ENCODE assay signal across 9 cellular contexts in genomic region chr11:5625281-5625680, GRCh38. TPM values are rescaled to one million over a fixed set of nuclear protein-coding genes. Genes with fewer than 3 reads are reported as not detected.
A peak's percentile ranks its signal among the peaks of the same experiment; 100 is the strongest.
DNase-seq lines count a peak whose midpoint lies in the region; ATAC-seq, FAIRE-seq and TF ChIP-seq lines count a peak whose summit lies in the region.
"Had no signal": no experiment of that assay in that cellular context is flagged by ENCODE, and none has a peak within 500 bp of the region (broad histone marks: within the 10 kb centered on the region; RNA-seq: fewer than 3 reads in every experiment).

No MANE protein-coding gene starts in this region.

- POLR2A ChIA-PET in activated CD4-positive, alpha-beta T cell treated with anti-CD3 and anti-CD28 coated beads, Interleukin-2, amount 10 ng/mL, durations not matched to agents 7 days and 5 days (lab: Charles Lee) = no interaction called here
- POLR2A ChIA-PET in HepG2 (lab: Yijun Ruan, JAX) = no interaction called here

- in situ Hi-C loops in HepG2 (cut with HindIII; ENCODE audit: extremely low pct_ligation_motif_present, low pct_unique_long_range_greater_than_20kb) = no loop called here

- H3K9me3 ChIP-seq in ascending aorta (no peaks in the 10 kb centered on the region), HepG2 (ENCODE audit: low read length) (no peaks in the 10 kb centered on the region), thyroid gland (no peaks in the 10 kb centered on the region)

- H3K27me3 Mint-ChIP-seq in activated CD4-positive, alpha-beta T cell treated with anti-CD3 and anti-CD28 coated beads, Interleukin-2, amount 10 ng/mL, durations not matched to agents 7 days and 5 days = no peaks in the 10 kb centered on the region

- peak overlapping the region in 1 of 2 donors; percentile 50 for H3K27ac ChIP-seq in ascending aorta
- no peak overlapping the region for H3K27ac ChIP-seq in HepG2 (ENCODE audit: extremely low read length, insufficient read depth, low read length)
- peak overlapping the region; percentile 6 to 50 (median 37) for H3K27ac ChIP-seq in thyroid gland
- H3K27ac ChIP-seq: C4-2B had no signal

- peaks cover 0 to 24% of the 10 kb centered on the region in 2 donors for H3K4me1 ChIP-seq in ascending aorta
- H3K4me1 ChIP-seq in HepG2 (ENCODE audit: insufficient read depth, low read length) = peaks cover 14% of the 10 kb centered on the region
- peaks cover 20 to 32% of the 10 kb centered on the region in 2 donors for H3K4me1 ChIP-seq in thyroid gland

- WGBS in HepG2 (ENCODE audit: low lambda C conversion rate) = 43% methylated on average over 4 of the region's 4 CpGs
- WGBS in thyroid gland, 2 donors = 20 to 33% methylated on average over 4 of the region's 4 CpGs

- intact Hi-C loops in ascending aorta (cut with DNase I) (loop anchor here (2.0 kb wide), 1 partner anchor 24 kb away; no protein-coding TSS in a partner anchor), HepG2 (cut with micrococcal nuclease; ENCODE audit: unreplicated experiment) (no loop called here), thyroid gland (cut with DNase I) (no loop called here)

- CTCF ChIA-PET in activated CD4-positive, alpha-beta T cell treated with anti-CD3 and anti-CD28 coated beads, Interleukin-2, amount 10 ng/mL, durations not matched to agents 7 days and 5 days (lab: Charles Lee) = interaction anchor here (1.0 to 1.7 kb wide), 3 partner anchors 8 to 64 kb away, joined by 3 to 5 read pairs (median 3); partner anchors contain the start of gene TRIM22
- CTCF ChIA-PET in HepG2 (lab: Yijun Ruan, JAX; ENCODE audit: low intra/inter-chr PET ratio, low total read pairs) = no interaction called here

- no peak for FAIRE-seq in HepG2 (lab: Jason Lieb, UNC)

- no peaks in the 10 kb centered on the region for H4K20me1 ChIP-seq in HepG2 (ENCODE audit: insufficient read depth, low read length)

- BruUV-seq in HepG2 (replicated peaks; lab: Mats Ljungman, UMichigan) = no TSS peak

- H3K79me2 ChIP-seq in HepG2 (ENCODE audit: insufficient read depth, low read length) = no peaks in the 10 kb centered on the region

- H3K4me1 Mint-ChIP-seq in activated CD4-positive, alpha-beta T cell treated with anti-CD3 and anti-CD28 coated beads, Interleukin-2, amount 10 ng/mL, durations not matched to agents 7 days and 5 days = peaks cover 50% of the 10 kb centered on the region

- H2AFZ ChIP-seq in HepG2 (ENCODE audit: low read length) = no peak overlapping the region

- H3K9me3 Mint-ChIP-seq in activated CD4-positive, alpha-beta T cell treated with anti-CD3 and anti-CD28 coated beads, Interleukin-2, amount 10 ng/mL, durations not matched to agents 7 days and 5 days = peaks cover 7% of the 10 kb centered on the region

- H3K9ac ChIP-seq in HepG2 (ENCODE audit: insufficient read depth, low read depth, low read length) = no peak overlapping the region

- TF ChIP-seq EP300 in HepG2 (IDR thresholded peaks at IDR 0.05; ENCODE audit: low read depth in 2 of 2, low read length in 2 of 2) = no peak
- no peak for TF ChIP-seq EP300 in HepG2 (CRISPR knock-in tag; IDR thresholded peaks at IDR 0.05; ENCODE audit: borderline replicate concordance)

- ATAC-seq in HepG2 (no peak), left lobe of liver (no peak), GM18909 (IDR thresholded peaks at IDR 0.05; ENCODE audit: poor library complexity, unreplicated experiment) (no peak)

- H3K36me3 ChIP-seq in ascending aorta (no peaks in the 10 kb centered on the region), HepG2 (replicated peaks in 1 of 2; ENCODE audit: control insufficient read depth in 1 of 2, insufficient read depth in 2 of 2, low read length in 2 of 2) (no peaks in the 10 kb centered on the region), thyroid gland (no peaks in the 10 kb centered on the region)

- TF ChIP-seq CTCF in ascending aorta (IDR thresholded peaks at IDR 0.05) = no peak
- TF ChIP-seq CTCF in HepG2 (CRISPR knock-in tag; IDR thresholded peaks at IDR 0.05) = no peak
- no peak for TF ChIP-seq CTCF in thyroid gland (IDR thresholded peaks at IDR 0.05)

- TF ChIP-seq RAD21 in HepG2 (CRISPR knock-in tag; IDR thresholded peaks at IDR 0.05) = no peak

- H3K36me3 Mint-ChIP-seq in activated CD4-positive, alpha-beta T cell treated with anti-CD3 and anti-CD28 coated beads, Interleukin-2, amount 10 ng/mL, durations not matched to agents 7 days and 5 days (ENCODE audit: low read depth) = peaks cover 31% of the 10 kb centered on the region

- peak overlapping the region; percentile 96 for H3K4me3 Mint-ChIP-seq in activated CD4-positive, alpha-beta T cell treated with anti-CD3 and anti-CD28 coated beads, Interleukin-2, amount 10 ng/mL, durations not matched to agents 7 days and 5 days

- H3K27me3 ChIP-seq in ascending aorta (no peaks in the 10 kb centered on the region), HepG2 (ENCODE audit: control insufficient read depth in 1 of 2, insufficient read depth in 2 of 2, low read length in 2 of 2) (0 out of 5 replicates have a peak, but pooled peaks cover 0 to 5% of the 10 kb centered on the region in 2 experiments), thyroid gland (no peaks in the 10 kb centered on the region)

- H3K4me2 ChIP-seq in HepG2 (ENCODE audit: low read depth, low read length) = peak overlapping the region; percentile 48; the same call in 1 of the 2 replicates

- no peak for DNase-seq in activated CD4-positive, alpha-beta T cell treated with anti-CD3 and anti-CD28 coated beads, Interleukin-2, amount 10 ng/mL, durations not matched to agents 7 days and 5 days
- DNase-seq in activated CD4-positive, alpha-beta T cell treated with anti-CD3 and anti-CD28 coated beads, Interleukin-2, amount 50 U/mL, for 48 hours = no peak
- DNase-seq in ascending aorta (ENCODE audit: low spot score in 2 of 2) (no peak), HepG2 (ENCODE audit: low spot score) (no peak), thyroid gland (no peak), NCI-H1417 treated with DMSO at 0.1 percent for 48 hours (lab: John Stamatoyannopoulos, UW) (no peak), left lobe of liver (ENCODE audit: low spot score) (no peak)

- TF ChIP-seq POLR2A in HepG2 (IDR thresholded peaks at IDR 0.05; ENCODE audit: insufficient read depth in 1 of 2, low read depth in 2 of 2, low read length in 2 of 2) (no peak), thyroid gland (IDR thresholded peaks at IDR 0.05) (no peak)

- peak overlapping the region; percentile 62 to 68 for H3K4me3 ChIP-seq in ascending aorta
- no peak overlapping the region for H3K4me3 ChIP-seq in HepG2 (replicated peaks in 1 of 3; ENCODE audit: insufficient read depth in 1 of 3, low read depth in 2 of 3, low read length in 3 of 3)
- H3K4me3 ChIP-seq in thyroid gland (replicated peaks in 1 of 3) = peak overlapping the region in 2 of 3 donors; percentile 36 to 42

- H3K27ac Mint-ChIP-seq in activated CD4-positive, alpha-beta T cell treated with anti-CD3 and anti-CD28 coated beads, Interleukin-2, amount 10 ng/mL, durations not matched to agents 7 days and 5 days = peak overlapping the region; percentile 96

RNA-seq across cellular contexts. Expression of gene TRIM34, which starts 0.5 kb away (rescaled TPM):
- 10 to 100 TPM; 12.7 to 13.9 TPM for total RNA-seq in activated CD4-positive, alpha-beta T cell treated with anti-CD3 and anti-CD28 coated beads, Interleukin-2, amount 10 ng/mL, durations not matched to agents 7 days and 5 days
- total RNA-seq in ascending aorta (not detected), HepG2 (2016; rRNA removed; fragmentation: Illumina TruSeq; extraction: Trizol) (0.42 and 0.72 TPM in 2 replicates), thyroid gland (10 to 100 TPM in 1 of 4 donors, 1 to 10 TPM in 3; 7.0 to 11.1 (median 7.6) TPM), left lobe of liver (1.3 TPM)
- 0.09 TPM in 1 of 2 replicates, not detected in the other for total RNA-seq in HepG2 (2016; cell fraction: cytosol; rRNA removed; fragmentation: Illumina TruSeq; extraction: Trizol; ENCODE audit: low read depth)
- total RNA-seq in HepG2 (2016; cell fraction: insoluble cytoplasmic fraction; rRNA removed; fragmentation: Illumina TruSeq; extraction: Trizol) = 0.40 and 0.48 TPM in 2 replicates
- 0.10 and 0.40 TPM in 2 replicates for total RNA-seq in HepG2 (2016; cell fraction: membrane; rRNA removed; fragmentation: Illumina TruSeq; extraction: Trizol)
- 0.47 and 0.68 TPM in 2 replicates for total RNA-seq in HepG2 (2016; cell fraction: nucleus; rRNA removed; fragmentation: Illumina TruSeq; extraction: Trizol)
- 0.13 and 0.33 TPM in 2 replicates for polyA plus RNA-seq in HepG2 (2011; rRNA removed)
- polyA plus RNA-seq in HepG2 (2011; cell fraction: cytosol; rRNA removed) = 0.11 and 0.17 TPM in 2 replicates
- polyA plus RNA-seq in HepG2 (2011; cell fraction: nucleus; rRNA removed) = 0.35 and 0.83 TPM in 2 replicates
- polyA plus RNA-seq in HepG2 (2012) = 0.07 and 0.16 TPM in 2 replicates
- 0.12 TPM in 1 of 2 replicates, not detected in the other for polyA plus RNA-seq in HepG2 (2016; cell fraction: cytosol; fragmentation: Illumina TruSeq; extraction: Trizol; ENCODE audit: low read depth)
- 0.43 and 0.85 TPM in 2 replicates for polyA plus RNA-seq in HepG2 (2016; cell fraction: insoluble cytoplasmic fraction; fragmentation: Illumina TruSeq; extraction: Trizol; ENCODE audit: low read depth)
- 0.09 TPM in 1 of 2 replicates, not detected in the other for polyA plus RNA-seq in HepG2 (2016; cell fraction: membrane; fragmentation: Illumina TruSeq; extraction: Trizol; ENCODE audit: low read depth)
- 0.57 and 0.62 TPM in 2 replicates for polyA plus RNA-seq in HepG2 (2016; cell fraction: nucleus; fragmentation: Illumina TruSeq; extraction: Trizol; ENCODE audit: insufficient read depth, low read depth)
- polyA minus RNA-seq in HepG2 (2011; rRNA and poly(A)+ RNA removed; ENCODE audit: low replicate concordance) = 2.3 TPM in 1 of 2 replicates, not detected in the other
- not detected in 2 replicates for polyA minus RNA-seq in HepG2 (2011; cell fraction: cytosol; rRNA and poly(A)+ RNA removed)
- 0.26 and 0.62 TPM in 2 replicates for polyA minus RNA-seq in HepG2 (2011; cell fraction: nucleus; rRNA and poly(A)+ RNA removed)

RNA-seq across cellular contexts. Expression of gene TRIM6, which starts 28.8 kb away (rescaled TPM):
- under 1 TPM; 0.07 to 0.37 TPM for total RNA-seq in activated CD4-positive, alpha-beta T cell treated with anti-CD3 and anti-CD28 coated beads, Interleukin-2, amount 10 ng/mL, durations not matched to agents 7 days and 5 days
- total RNA-seq in ascending aorta (0.64 TPM), HepG2 (2016; rRNA removed; fragmentation: Illumina TruSeq; extraction: Trizol) (not detected in 2 replicates), thyroid gland (1 to 10 TPM; 7.1 to 9.6 (median 9.2) TPM), left lobe of liver (0.25 TPM)
- total RNA-seq in HepG2 (2016; cell fraction: cytosol; rRNA removed; fragmentation: Illumina TruSeq; extraction: Trizol; ENCODE audit: low read depth) = not detected in 2 replicates
- not detected in 2 replicates for total RNA-seq in HepG2 (2016; cell fraction: insoluble cytoplasmic fraction; rRNA removed; fragmentation: Illumina TruSeq; extraction: Trizol)
- total RNA-seq in HepG2 (2016; cell fraction: membrane; rRNA removed; fragmentation: Illumina TruSeq; extraction: Trizol) = not detected in 2 replicates
- not detected in 2 replicates for total RNA-seq in HepG2 (2016; cell fraction: nucleus; rRNA removed; fragmentation: Illumina TruSeq; extraction: Trizol)
- polyA plus RNA-seq in HepG2 (2011; rRNA removed) = not detected in 2 replicates
- not detected in 2 replicates for polyA plus RNA-seq in HepG2 (2011; cell fraction: cytosol; rRNA removed)
- not detected in 2 replicates for polyA plus RNA-seq in HepG2 (2011; cell fraction: nucleus; rRNA removed)
- not detected in 2 replicates for polyA plus RNA-seq in HepG2 (2012)
- not detected in 2 replicates for polyA plus RNA-seq in HepG2 (2016; cell fraction: cytosol; fragmentation: Illumina TruSeq; extraction: Trizol; ENCODE audit: low read depth)
- polyA plus RNA-seq in HepG2 (2016; cell fraction: insoluble cytoplasmic fraction; fragmentation: Illumina TruSeq; extraction: Trizol; ENCODE audit: low read depth) = not detected in 2 replicates
- polyA plus RNA-seq in HepG2 (2016; cell fraction: membrane; fragmentation: Illumina TruSeq; extraction: Trizol; ENCODE audit: low read depth) = not detected in 2 replicates
- polyA plus RNA-seq in HepG2 (2016; cell fraction: nucleus; fragmentation: Illumina TruSeq; extraction: Trizol; ENCODE audit: insufficient read depth, low read depth) = not detected in 2 replicates
- not detected in 2 replicates for polyA minus RNA-seq in HepG2 (2011; rRNA and poly(A)+ RNA removed; ENCODE audit: low replicate concordance)
- polyA minus RNA-seq in HepG2 (2011; cell fraction: cytosol; rRNA and poly(A)+ RNA removed) = not detected in 2 replicates
- not detected in 2 replicates for polyA minus RNA-seq in HepG2 (2011; cell fraction: nucleus; rRNA and poly(A)+ RNA removed)

RNA-seq across cellular contexts. Expression of gene OR52B6, which starts 44.6 kb away (rescaled TPM):
- total RNA-seq in activated CD4-positive, alpha-beta T cell treated with anti-CD3 and anti-CD28 coated beads, Interleukin-2, amount 10 ng/mL, durations not matched to agents 7 days and 5 days = not detected
- total RNA-seq in ascending aorta = not detected
- total RNA-seq in HepG2 (2016; rRNA removed; fragmentation: Illumina TruSeq; extraction: Trizol) = not detected in 2 replicates
- not detected in 2 replicates for total RNA-seq in HepG2 (2016; cell fraction: cytosol; rRNA removed; fragmentation: Illumina TruSeq; extraction: Trizol; ENCODE audit: low read depth)
- total RNA-seq in HepG2 (2016; cell fraction: insoluble cytoplasmic fraction; rRNA removed; fragmentation: Illumina TruSeq; extraction: Trizol) = not detected in 2 replicates
- total RNA-seq in HepG2 (2016; cell fraction: membrane; rRNA removed; fragmentation: Illumina TruSeq; extraction: Trizol) = not detected in 2 replicates
- not detected in 2 replicates for total RNA-seq in HepG2 (2016; cell fraction: nucleus; rRNA removed; fragmentation: Illumina TruSeq; extraction: Trizol)
- not detected in 2 replicates for polyA plus RNA-seq in HepG2 (2011; rRNA removed)
- not detected in 2 replicates for polyA plus RNA-seq in HepG2 (2011; cell fraction: cytosol; rRNA removed)
- polyA plus RNA-seq in HepG2 (2011; cell fraction: nucleus; rRNA removed) = not detected in 2 replicates
- not detected in 2 replicates for polyA plus RNA-seq in HepG2 (2012)
- not detected in 2 replicates for polyA plus RNA-seq in HepG2 (2016; cell fraction: cytosol; fragmentation: Illumina TruSeq; extraction: Trizol; ENCODE audit: low read depth)
- not detected in 2 replicates for polyA plus RNA-seq in HepG2 (2016; cell fraction: insoluble cytoplasmic fraction; fragmentation: Illumina TruSeq; extraction: Trizol; ENCODE audit: low read depth)
- polyA plus RNA-seq in HepG2 (2016; cell fraction: membrane; fragmentation: Illumina TruSeq; extraction: Trizol; ENCODE audit: low read depth) = not detected in 2 replicates
- polyA plus RNA-seq in HepG2 (2016; cell fraction: nucleus; fragmentation: Illumina TruSeq; extraction: Trizol; ENCODE audit: insufficient read depth, low read depth) = not detected in 2 replicates
- not detected in 2 replicates for polyA minus RNA-seq in HepG2 (2011; rRNA and poly(A)+ RNA removed; ENCODE audit: low replicate concordance)
- not detected in 2 replicates for polyA minus RNA-seq in HepG2 (2011; cell fraction: cytosol; rRNA and poly(A)+ RNA removed)
- polyA minus RNA-seq in HepG2 (2011; cell fraction: nucleus; rRNA and poly(A)+ RNA removed) = not detected in 2 replicates
- total RNA-seq in thyroid gland = not detected
- not detected for total RNA-seq in left lobe of liver

RNA-seq across cellular contexts. Expression of gene TRIM5, which starts 59.6 kb away (rescaled TPM):
- 10 to 100 TPM; 26.2 to 31.1 TPM for total RNA-seq in activated CD4-positive, alpha-beta T cell treated with anti-CD3 and anti-CD28 coated beads, Interleukin-2, amount 10 ng/mL, durations not matched to agents 7 days and 5 days
- total RNA-seq in ascending aorta = 45.1 TPM
- 13.1 and 19.9 TPM in 2 replicates for total RNA-seq in HepG2 (2016; rRNA removed; fragmentation: Illumina TruSeq; extraction: Trizol)
- 1.2 and 1.4 TPM in 2 replicates for total RNA-seq in HepG2 (2016; cell fraction: cytosol; rRNA removed; fragmentation: Illumina TruSeq; extraction: Trizol; ENCODE audit: low read depth)
- 14.0 and 18.8 TPM in 2 replicates for total RNA-seq in HepG2 (2016; cell fraction: insoluble cytoplasmic fraction; rRNA removed; fragmentation: Illumina TruSeq; extraction: Trizol)
- total RNA-seq in HepG2 (2016; cell fraction: membrane; rRNA removed; fragmentation: Illumina TruSeq; extraction: Trizol) = 3.9 and 5.4 TPM in 2 replicates
- 12.2 and 15.5 TPM in 2 replicates for total RNA-seq in HepG2 (2016; cell fraction: nucleus; rRNA removed; fragmentation: Illumina TruSeq; extraction: Trizol)
- 7.0 and 7.8 TPM in 2 replicates for polyA plus RNA-seq in HepG2 (2011; rRNA removed)
- 3.5 and 6.0 TPM in 2 replicates for polyA plus RNA-seq in HepG2 (2011; cell fraction: cytosol; rRNA removed)
- 4.2 and 7.6 TPM in 2 replicates for polyA plus RNA-seq in HepG2 (2011; cell fraction: nucleus; rRNA removed)
- 5.2 and 6.9 TPM in 2 replicates for polyA plus RNA-seq in HepG2 (2012)
- 0.83 and 0.87 TPM in 2 replicates for polyA plus RNA-seq in HepG2 (2016; cell fraction: cytosol; fragmentation: Illumina TruSeq; extraction: Trizol; ENCODE audit: low read depth)
- 13.8 and 14.0 TPM in 2 replicates for polyA plus RNA-seq in HepG2 (2016; cell fraction: insoluble cytoplasmic fraction; fragmentation: Illumina TruSeq; extraction: Trizol; ENCODE audit: low read depth)
- polyA plus RNA-seq in HepG2 (2016; cell fraction: membrane; fragmentation: Illumina TruSeq; extraction: Trizol; ENCODE audit: low read depth) = 2.4 and 3.1 TPM in 2 replicates
- 13.1 and 13.2 TPM in 2 replicates for polyA plus RNA-seq in HepG2 (2016; cell fraction: nucleus; fragmentation: Illumina TruSeq; extraction: Trizol; ENCODE audit: insufficient read depth, low read depth)
- 6.2 and 13.6 TPM in 2 replicates for polyA minus RNA-seq in HepG2 (2011; rRNA and poly(A)+ RNA removed; ENCODE audit: low replicate concordance)
- 5.2 and 5.9 TPM in 2 replicates for polyA minus RNA-seq in HepG2 (2011; cell fraction: cytosol; rRNA and poly(A)+ RNA removed)
- 12.1 and 13.2 TPM in 2 replicates for polyA minus RNA-seq in HepG2 (2011; cell fraction: nucleus; rRNA and poly(A)+ RNA removed)
- 10 to 100 TPM; 20.8 to 61.5 (median 43.3) TPM for total RNA-seq in thyroid gland
- 19.4 TPM for total RNA-seq in left lobe of liver

Comparison
In these comparisons a context has a peak if more than half of its experiments do, and no peak if none do; other contexts are left out.
1. H3K4me3 ChIP-seq: peak in ascending aorta (2 of 2) and thyroid gland (2 of 3); none in HepG2 (0 of 3).